Comparison of ENCODE assay signal across 8 cellular contexts in genomic region chr5:35229076-35230042, GRCh38. TPM values are rescaled to one million over a fixed set of nuclear protein-coding genes. Genes with fewer than 3 reads are reported as not detected.
DNase-seq lines count a peak whose midpoint lies in the region; ATAC-seq and TF ChIP-seq lines count a peak whose summit lies in the region.

No MANE protein-coding gene starts in this region.

- peak; percentile 57 for ATAC-seq in GM18502 (IDR thresholded peaks at IDR 0.05; ENCODE audit: poor library complexity, unreplicated experiment)

- WGBS in GM23248 (ENCODE audit: low coverage in 1 of 2, low lambda C conversion rate in 2 of 2, missing lambda C conversion rate in 2 of 2), 2 experiments: 10 to 12% methylated on average over 30 of the region's 30 CpGs
- 3 to 7% methylated on average over 25 to 27 of the region's 30 CpGs for WGBS in mesodermal cell (ENCODE audit: insufficient coverage in 2 of 2), 2 experiments

- H3K9me2 ChIP-seq in GM23248 (ENCODE audit: insufficient read depth): no peaks in the 10 kb centered on the region

- H3K4me3 ChIP-seq in GM23248 (peak overlapping the region; percentile 69), NB4 (ENCODE audit: low read depth, low read length) (no peak overlapping the region), mesodermal cell (ENCODE audit: extremely low read depth, insufficient read depth, low read length, poor library complexity, severe bottlenecking) (peak overlapping the region; percentile 38)

- H3K36me3 ChIP-seq in GM23248 (ENCODE audit: low read depth): no peaks in the 10 kb centered on the region
- H3K36me3 ChIP-seq in mesodermal cell (ENCODE audit: control insufficient read depth, insufficient read depth, low read length): no peaks in the 10 kb centered on the region

- peaks cover 55% of the 10 kb centered on the region for H3K27me3 ChIP-seq in GM23248 (replicated peaks; ENCODE audit: insufficient read depth)

- peak; percentile 4 for TF ChIP-seq CTCF in NB4 (IDR thresholded peaks at IDR 0.05; ENCODE audit: low read depth, low read length)

- no peak for TF ChIP-seq POLR2A in NB4 (IDR thresholded peaks at IDR 0.05; ENCODE audit: extremely low read depth, insufficient read length)

- H3F3A ChIP-seq in GM23248 (ENCODE audit: insufficient read depth): peaks cover 7% of the 10 kb centered on the region; the same call in 1 of the 2 replicates

- peak; percentile 10 for DNase-seq in GM23248
- DNase-seq in NB4 (ENCODE audit: low read depth): peak; percentile 10
- DNase-seq in cerebellum (ENCODE audit: low spot score): peak; percentile 31
- DNase-seq in activated effector memory CD4-positive, alpha-beta T cell treated with anti-CD3 and anti-CD28 coated beads, Interleukin-2, amount 50 U/mL, for 16 hours: no peak
- DNase-seq in NCI-H187 treated with DMSO at 0.1 percent for 48 hours (lab: John Stamatoyannopoulos, UW): no peak
- DNase-seq in SHP77 (lab: John Stamatoyannopoulos, UW): no peak

- no peaks in the 10 kb centered on the region for H3K79me2 ChIP-seq in GM23248 (ENCODE audit: insufficient read depth)

- in situ Hi-C loops in GM23248 (cut with MboI): no loop called here

- H3K9me3 ChIP-seq in GM23248 (ENCODE audit: low read depth): no peaks in the 10 kb centered on the region
- H3K9me3 ChIP-seq in mesodermal cell (ENCODE audit: control insufficient read depth, low read length): no peaks in the 10 kb centered on the region

- no peak overlapping the region for H3K27ac ChIP-seq in GM23248
- H3K27ac ChIP-seq in mesodermal cell (ENCODE audit: low read depth, low read length, severe bottlenecking): no peak overlapping the region

- no peaks in the 10 kb centered on the region for H4K20me1 ChIP-seq in GM23248 (ENCODE audit: insufficient read depth)

- H3K4me1 ChIP-seq in GM23248 (ENCODE audit: insufficient read depth): peaks cover 4% of the 10 kb centered on the region; the same call in 1 of the 2 replicates
- peaks cover 4% of the 10 kb centered on the region for H3K4me1 ChIP-seq in mesodermal cell (ENCODE audit: control insufficient read depth, insufficient read depth, low read length, poor library complexity, severe bottlenecking)

- H2AFZ ChIP-seq in GM23248: peak overlapping the region; percentile 84

- H3K9ac ChIP-seq in GM23248: peak overlapping the region; percentile 35

- H3K4me2 ChIP-seq in GM23248 (ENCODE audit: unreplicated experiment): peak overlapping the region; percentile 89

RNA-seq across cellular contexts. Expression of gene PRLR, which starts 0.9 kb away (rescaled TPM):
- 5.8 and 14.2 TPM in 2 replicates for total RNA-seq in GM23248 (2014; rRNA removed; shearing (Covaris generic))
- 0.80 and 0.94 TPM in 2 replicates for polyA plus RNA-seq in GM23248 (2016; fragmentation: Nextera tagmentation; extraction: Ambion mirVana)
- 5.2 TPM for total RNA-seq in cerebellum
- 1.3 TPM for polyA plus RNA-seq in mesodermal cell (2013, experiment 1 of 2)
- polyA plus RNA-seq in mesodermal cell (2013, experiment 2 of 2): 0.66 TPM

Comparison
In these comparisons a context has a peak if more than half of its experiments do, and no peak if none do; other contexts are left out.
1. DNase-seq: peak in GM23248 (single experiment), NB4 (single experiment) and cerebellum (single experiment); none in activated effector memory CD4-positive, alpha-beta T cell treated with anti-CD3 and anti-CD28 coated beads, Interleukin-2, amount 50 U/mL, for 16 hours (single experiment), NCI-H187 treated with DMSO at 0.1 percent for 48 hours (single experiment) and SHP77 (0 of 2).